In genomic region chr21:18164933-18165332, GRCh38 we compare ENCODE assay signal across 17 cellular contexts.
DNase-seq lines count a peak whose midpoint lies in the region; ATAC-seq and TF ChIP-seq lines count a peak whose summit lies in the region.
"Had no signal": no experiment of that assay in that cellular context is flagged by ENCODE, and none has a peak within 500 bp of the region (broad histone marks: within the 10 kb centered on the region; RNA-seq: fewer than 3 reads in every experiment).

No MANE protein-coding gene starts in this region.

- intact Hi-C loops in natural killer cell (cut with micrococcal nuclease) (no loop called here), OCI-LY7 (cut with micrococcal nuclease; ENCODE audit: unreplicated experiment) (no loop called here)

- TF ChIP-seq CTCF in natural killer cell (IDR thresholded peaks at IDR 0.05): no peak
- TF ChIP-seq CTCF in OCI-LY7 (conservative IDR thresholded peaks at IDR 0.05; ENCODE audit: low read length): peak; percentile 31; the same call in 1 of the 2 replicates

- H4K20me1 ChIP-seq in OCI-LY7 (ENCODE audit: insufficient read depth, low read length): no peaks in the 10 kb centered on the region

- no peaks in the 10 kb centered on the region for H3K9me3 Mint-ChIP-seq in natural killer cell treated with Interleukin-12 subunit alpha and Interleukin-12 subunit beta and Interleukin-15 and Interleukin-18, amount 100 ng/mL, for 72 hours
- H3K9me3 Mint-ChIP-seq in natural killer cell: no peaks in the 10 kb centered on the region

- H3K4me3 Mint-ChIP-seq in natural killer cell treated with Interleukin-12 subunit alpha and Interleukin-12 subunit beta and Interleukin-15 and Interleukin-18, amount 100 ng/mL, for 72 hours: peak overlapping the region; percentile 10
- no peak overlapping the region for H3K4me3 Mint-ChIP-seq in natural killer cell
- H3K4me3 Mint-ChIP-seq: IgD-negative memory B cell had no signal

- H3K79me2 ChIP-seq in OCI-LY7 (ENCODE audit: insufficient read depth, low read depth, low read length): no peaks in the 10 kb centered on the region

- BruUV-seq in OCI-LY7 (replicated peaks; lab: Mats Ljungman, UMichigan): no TSS peak

- no peak overlapping the region for H2AFZ ChIP-seq in OCI-LY7 (ENCODE audit: low read length)

- no peak overlapping the region for H3K4me3 ChIP-seq in OCI-LY7 (ENCODE audit: low read depth, low read length, poor library complexity, severe bottlenecking)
- H3K4me3 ChIP-seq: adrenal gland, transverse colon had no signal

- H3K9me3 ChIP-seq in OCI-LY7 (ENCODE audit: low read length): no peaks in the 10 kb centered on the region
- H3K9me3 ChIP-seq: adrenal gland, neutrophil, transverse colon had no signal

- ATAC-seq in natural killer cell treated with Interleukin-12 subunit alpha and Interleukin-12 subunit beta and Interleukin-15 and Interleukin-18, amount 100 ng/mL, for 72 hours: no peak
- ATAC-seq in natural killer cell: no peak
- peak; percentile 93 for ATAC-seq in esophagus mucosa
- ATAC-seq in GM21723 (IDR thresholded peaks at IDR 0.05; ENCODE audit: unreplicated experiment): no peak
- no peak for ATAC-seq in GM18909 (IDR thresholded peaks at IDR 0.05; ENCODE audit: poor library complexity, unreplicated experiment)
- no peak for ATAC-seq in HG03521 (IDR thresholded peaks at IDR 0.05; ENCODE audit: unreplicated experiment)

- H3K4me2 ChIP-seq in OCI-LY7 (ENCODE audit: low read length): no peak overlapping the region

- H3K36me3 Mint-ChIP-seq in natural killer cell treated with Interleukin-12 subunit alpha and Interleukin-12 subunit beta and Interleukin-15 and Interleukin-18, amount 100 ng/mL, for 72 hours: peaks cover 8% of the 10 kb centered on the region
- H3K36me3 Mint-ChIP-seq in natural killer cell: no peaks in the 10 kb centered on the region
- H3K36me3 Mint-ChIP-seq: IgD-negative memory B cell had no signal

- H3K36me3 ChIP-seq in OCI-LY7 (ENCODE audit: insufficient read depth, low read length): no peaks in the 10 kb centered on the region
- H3K36me3 ChIP-seq: adrenal gland, neutrophil, transverse colon had no signal

- H3K27me3 Mint-ChIP-seq in natural killer cell treated with Interleukin-12 subunit alpha and Interleukin-12 subunit beta and Interleukin-15 and Interleukin-18, amount 100 ng/mL, for 72 hours: peaks cover 5 to 8% of the 10 kb centered on the region in 2 donors
- H3K27me3 Mint-ChIP-seq in natural killer cell (ENCODE audit: low read depth in 2 of 2): peaks cover 8 to 10% of the 10 kb centered on the region in 2 donors
- H3K27me3 Mint-ChIP-seq: IgD-negative memory B cell had no signal

- peaks cover 4 to 20% of the 10 kb centered on the region in 2 donors for H3K4me1 Mint-ChIP-seq in natural killer cell treated with Interleukin-12 subunit alpha and Interleukin-12 subunit beta and Interleukin-15 and Interleukin-18, amount 100 ng/mL, for 72 hours (ENCODE audit: low read depth in 2 of 2)
- peaks cover 4 to 9% of the 10 kb centered on the region in 2 donors for H3K4me1 Mint-ChIP-seq in natural killer cell
- H3K4me1 Mint-ChIP-seq: IgD-negative memory B cell had no signal

- POLR2A ChIA-PET in OCI-LY7 (lab: Charles Lee): interaction anchor here (0.9 kb wide), 1 partner anchor 9 kb away, joined by 3 read pairs; no protein-coding TSS in a partner anchor

- H3K27ac Mint-ChIP-seq in natural killer cell treated with Interleukin-12 subunit alpha and Interleukin-12 subunit beta and Interleukin-15 and Interleukin-18, amount 100 ng/mL, for 72 hours: no peak overlapping the region
- H3K27ac Mint-ChIP-seq in natural killer cell: no peak overlapping the region
- H3K27ac Mint-ChIP-seq: IgD-negative memory B cell had no signal

- CTCF ChIA-PET in OCI-LY7 (lab: Charles Lee; ENCODE audit: unreplicated experiment): no interaction called here

- no peak for DNase-seq in natural killer cell treated with Interleukin-12 subunit alpha and Interleukin-12 subunit beta and Interleukin-15 and Interleukin-18, amount 100 ng/mL, for 72 hours (ENCODE audit: low spot score)
- DNase-seq in natural killer cell: no peak
- no peak for DNase-seq in OCI-LY7 (ENCODE audit: low spot score)
- no peak for DNase-seq in GF-D8 (lab: John Stamatoyannopoulos, UW)
- DNase-seq: adrenal gland, cerebellar nuclear complex, GOT3, NCI-H1417 treated with DMSO at 0.1 percent for 48 hours, NCI-H526, SHP77, transverse colon had no signal

- no peak overlapping the region for H3K27ac ChIP-seq in OCI-LY7 (ENCODE audit: low read depth, low read length, poor library complexity, severe bottlenecking)
- H3K27ac ChIP-seq: adrenal gland, neutrophil, transverse colon had no signal

- H3K9me2 ChIP-seq in OCI-LY7 (ENCODE audit: insufficient read depth, low read length): no peaks in the 10 kb centered on the region

- H3K4me1 ChIP-seq in OCI-LY7 (ENCODE audit: insufficient read depth, low read length, poor library complexity, severe bottlenecking): no peaks in the 10 kb centered on the region
- H3K4me1 ChIP-seq: adrenal gland, transverse colon had no signal
